ENCODE assay signal across 12 cellular contexts in genomic region chr5:179696605-179697004, GRCh38. TPM values are rescaled to one million over a fixed set of nuclear protein-coding genes. Genes with fewer than 3 reads are reported as not detected.
DNase-seq lines count a peak whose midpoint lies in the region; ATAC-seq, FAIRE-seq and TF ChIP-seq lines count a peak whose summit lies in the region.
"Had no signal": no experiment of that assay in that cellular context is flagged by ENCODE, and none has a peak within 500 bp of the region (broad histone marks: within the 10 kb centered on the region; RNA-seq: fewer than 3 reads in every experiment).

No MANE protein-coding gene starts in this region.

- H3K4me1 Mint-ChIP-seq in activated CD8-positive, alpha-beta T cell treated with anti-CD3 and anti-CD28 coated beads, Interleukin-2, amount 10 ng/mL, durations not matched to agents 7 days and 5 days (ENCODE audit: low read depth), result peaks cover 24% of the 10 kb centered on the region
- peaks cover 29% of the 10 kb centered on the region for H3K4me1 Mint-ChIP-seq in neural crest cell

- DNase-seq in DMS53 (lab: John Stamatoyannopoulos, UW) (peak; percentile 44), LNCaP clone FGC (ENCODE audit: low read depth) (peak; percentile 65), neural crest cell (ENCODE audit: low read depth, low spot score) (no peak), NCI-H1694 treated with DMSO at 0.1 percent for 48 hours (lab: John Stamatoyannopoulos, UW) (no peak), GM19239 (ENCODE audit: insufficient read length, low spot score) (no peak)
- no peak for DNase-seq in activated CD8-positive, alpha-beta T cell treated with anti-CD3 and anti-CD28 coated beads, Interleukin-2, amount 10 ng/mL, durations not matched to agents 7 days and 5 days
- DNase-seq: DMS79 had no signal

- no peak for ATAC-seq in activated CD8-positive, alpha-beta T cell treated with anti-CD3 and anti-CD28 coated beads, Interleukin-2, amount 10 ng/mL, durations not matched to agents 7 days and 5 days
- no peak for ATAC-seq in HG02798 (IDR thresholded peaks at IDR 0.05; ENCODE audit: poor library complexity, unreplicated experiment)

- POLR2A ChIA-PET in activated CD8-positive, alpha-beta T cell treated with anti-CD3 and anti-CD28 coated beads, Interleukin-2, amount 10 ng/mL, durations not matched to agents 7 days and 5 days (lab: Charles Lee), result interaction anchor here (1.1 to 1.8 kb wide), 3 partner anchors 18 to 75 kb away, joined by 3 to 17 read pairs (median 11); partner anchors contain the start of gene HNRNPH1

- no peaks in the 10 kb centered on the region for H3K27me3 Mint-ChIP-seq in activated CD8-positive, alpha-beta T cell treated with anti-CD3 and anti-CD28 coated beads, Interleukin-2, amount 10 ng/mL, durations not matched to agents 7 days and 5 days (ENCODE audit: low read depth)
- no peaks in the 10 kb centered on the region for H3K27me3 Mint-ChIP-seq in neural crest cell (ENCODE audit: low read depth)

- CTCF ChIA-PET in activated CD8-positive, alpha-beta T cell treated with anti-CD3 and anti-CD28 coated beads, Interleukin-2, amount 10 ng/mL, durations not matched to agents 7 days and 5 days (lab: Charles Lee), result interaction anchor here (1.9 kb wide), 1 partner anchor 18 kb away, joined by 5 read pairs; no protein-coding TSS in a partner anchor

- no peak overlapping the region for H3K4me3 Mint-ChIP-seq in activated CD8-positive, alpha-beta T cell treated with anti-CD3 and anti-CD28 coated beads, Interleukin-2, amount 10 ng/mL, durations not matched to agents 7 days and 5 days
- peak overlapping the region; percentile 100 for H3K4me3 Mint-ChIP-seq in neural crest cell

- peaks cover 19% of the 10 kb centered on the region for H3K36me3 Mint-ChIP-seq in activated CD8-positive, alpha-beta T cell treated with anti-CD3 and anti-CD28 coated beads, Interleukin-2, amount 10 ng/mL, durations not matched to agents 7 days and 5 days (ENCODE audit: low read depth)
- no peaks in the 10 kb centered on the region for H3K36me3 Mint-ChIP-seq in neural crest cell (ENCODE audit: low read depth)

- TF ChIP-seq CTCF in LNCaP clone FGC (IDR thresholded peaks at IDR 0.05; ENCODE audit: control insufficient read depth, extremely low read depth, insufficient read depth) (no peak), neural crest cell (conservative IDR thresholded peaks at IDR 0.05) (no peak)

- H3K4me3 ChIP-seq in LNCaP clone FGC (ENCODE audit: low read depth, low read length), result no peak overlapping the region
- H3K4me3 ChIP-seq: esophagus muscularis mucosa had no signal

- FAIRE-seq in GM19239 (lab: Jason Lieb, UNC), result no peak

- peak overlapping the region; percentile 54 for H3K27ac Mint-ChIP-seq in activated CD8-positive, alpha-beta T cell treated with anti-CD3 and anti-CD28 coated beads, Interleukin-2, amount 10 ng/mL, durations not matched to agents 7 days and 5 days
- no peak overlapping the region for H3K27ac Mint-ChIP-seq in neural crest cell (ENCODE audit: unreplicated experiment)

- H3K9me3 Mint-ChIP-seq in activated CD8-positive, alpha-beta T cell treated with anti-CD3 and anti-CD28 coated beads, Interleukin-2, amount 10 ng/mL, durations not matched to agents 7 days and 5 days (ENCODE audit: insufficient read depth), result no peaks in the 10 kb centered on the region
- H3K9me3 Mint-ChIP-seq in neural crest cell, result no peaks in the 10 kb centered on the region

RNA-seq across cellular contexts. Expression of gene CANX, which starts 2.2 kb away (rescaled TPM):
- 100 to 1,000 TPM; 352 to 366 TPM for total RNA-seq in activated CD8-positive, alpha-beta T cell treated with anti-CD3 and anti-CD28 coated beads, Interleukin-2, amount 10 ng/mL, durations not matched to agents 7 days and 5 days
- 652 and 682 TPM in 2 replicates for total RNA-seq in neural crest cell

RNA-seq across cellular contexts. Expression of gene CBY3, which starts 15.8 kb away (rescaled TPM):
- total RNA-seq in activated CD8-positive, alpha-beta T cell treated with anti-CD3 and anti-CD28 coated beads, Interleukin-2, amount 10 ng/mL, durations not matched to agents 7 days and 5 days, result under 1 TPM in 1 of 2 experiments, not detected in 1; 0.55 TPM
- total RNA-seq in neural crest cell, result not detected in 2 replicates
- total RNA-seq: cardiac septum, esophagus muscularis mucosa, LHCN-M2, mesenteric fat pad had no signal

RNA-seq across cellular contexts. Expression of gene MAML1, which starts 36.0 kb away (rescaled TPM):
- total RNA-seq in activated CD8-positive, alpha-beta T cell treated with anti-CD3 and anti-CD28 coated beads, Interleukin-2, amount 10 ng/mL, durations not matched to agents 7 days and 5 days, result 10 to 100 TPM; 28.9 to 30.0 TPM
- 57.6 and 59.1 TPM in 2 replicates for total RNA-seq in neural crest cell

Comparison
In these comparisons a context has a peak if more than half of its experiments do, and no peak if none do; other contexts are left out.
1. DNase-seq: peak in DMS53 (single experiment) and LNCaP clone FGC (single experiment); none in activated CD8-positive, alpha-beta T cell treated with anti-CD3 and anti-CD28 coated beads, Interleukin-2, amount 10 ng/mL, durations not matched to agents 7 days and 5 days (single experiment), neural crest cell (single experiment), NCI-H1694 treated with DMSO at 0.1 percent for 48 hours (single experiment) and GM19239 (single experiment).